In the genomic region with DNA sequence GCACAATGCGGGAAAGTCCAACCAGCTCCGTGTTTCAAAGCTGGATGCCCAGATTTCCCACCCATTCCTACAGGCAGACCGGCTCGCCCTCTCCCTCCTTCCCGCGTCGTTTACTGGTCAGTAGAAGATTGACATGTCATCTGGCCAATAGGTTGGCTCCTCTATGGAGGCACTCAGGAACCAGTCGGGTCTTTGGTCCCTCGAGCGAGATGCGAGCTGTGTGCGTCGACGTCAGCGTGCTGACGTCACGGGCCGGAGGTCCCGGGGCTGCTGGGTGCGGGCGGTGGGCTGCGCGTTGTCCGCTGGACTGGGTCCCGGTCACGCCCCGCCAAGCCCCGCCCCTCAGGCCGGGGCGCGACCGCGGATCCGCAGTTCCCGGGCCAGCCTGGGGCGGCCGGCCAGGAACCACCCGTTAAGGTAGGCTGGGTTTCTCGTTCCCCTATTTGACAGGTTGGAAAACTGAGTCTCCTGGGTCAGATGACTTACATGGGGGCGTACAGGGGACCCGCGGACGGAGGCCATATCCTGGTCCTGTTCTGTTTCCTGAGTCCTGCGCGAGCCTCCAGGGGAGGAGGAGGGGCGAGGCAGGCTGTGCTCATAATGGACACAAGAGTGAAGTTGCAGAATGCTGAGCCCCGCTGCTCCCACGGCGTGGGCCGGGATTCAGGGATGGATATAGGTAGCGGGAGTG, we compare ENCODE assay signal across 1 cellular context.
A peak's percentile ranks its signal among the peaks of the same experiment; 100 is the strongest.
TF ChIP-seq lines count a peak whose summit lies in the region.

Gene STARD3NL, plus strand, starts transcription at position 242 of the 691 bp plus-strand sequence. CDS start 29,260 bp downstream, outside the sequence.

TF ChIP-seq in HepG2, 621 proteins besides CTCF, POLR2A, EP300 and RAD21 (continued from another document and continues in another):
- TF ChIP-seq, protein P1, sequence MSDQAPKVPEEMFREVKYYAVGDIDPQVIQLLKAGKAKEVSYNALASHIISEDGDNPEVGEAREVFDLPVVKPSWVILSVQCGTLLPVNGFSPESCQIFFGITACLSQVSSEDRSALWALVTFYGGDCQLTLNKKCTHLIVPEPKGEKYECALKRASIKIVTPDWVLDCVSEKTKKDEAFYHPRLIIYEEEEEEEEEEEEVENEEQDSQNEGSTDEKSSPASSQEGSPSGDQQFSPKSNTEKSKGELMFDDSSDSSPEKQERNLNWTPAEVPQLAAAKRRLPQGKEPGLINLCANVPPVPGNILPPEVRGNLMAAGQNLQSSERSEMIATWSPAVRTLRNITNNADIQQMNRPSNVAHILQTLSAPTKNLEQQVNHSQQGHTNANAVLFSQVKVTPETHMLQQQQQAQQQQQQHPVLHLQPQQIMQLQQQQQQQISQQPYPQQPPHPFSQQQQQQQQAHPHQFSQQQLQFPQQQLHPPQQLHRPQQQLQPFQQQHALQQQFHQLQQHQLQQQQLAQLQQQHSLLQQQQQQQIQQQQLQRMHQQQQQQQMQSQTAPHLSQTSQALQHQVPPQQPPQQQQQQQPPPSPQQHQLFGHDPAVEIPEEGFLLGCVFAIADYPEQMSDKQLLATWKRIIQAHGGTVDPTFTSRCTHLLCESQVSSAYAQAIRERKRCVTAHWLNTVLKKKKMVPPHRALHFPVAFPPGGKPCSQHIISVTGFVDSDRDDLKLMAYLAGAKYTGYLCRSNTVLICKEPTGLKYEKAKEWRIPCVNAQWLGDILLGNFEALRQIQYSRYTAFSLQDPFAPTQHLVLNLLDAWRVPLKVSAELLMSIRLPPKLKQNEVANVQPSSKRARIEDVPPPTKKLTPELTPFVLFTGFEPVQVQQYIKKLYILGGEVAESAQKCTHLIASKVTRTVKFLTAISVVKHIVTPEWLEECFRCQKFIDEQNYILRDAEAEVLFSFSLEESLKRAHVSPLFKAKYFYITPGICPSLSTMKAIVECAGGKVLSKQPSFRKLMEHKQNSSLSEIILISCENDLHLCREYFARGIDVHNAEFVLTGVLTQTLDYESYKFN (CRISPR knock-in tag; conservative IDR thresholded peaks at IDR 0.05): peak; percentile 35
- TF ChIP-seq KDM3A (CRISPR knock-in tag; IDR thresholded peaks at IDR 0.05; ENCODE audit: low read depth) (no peak), ZFP90 (CRISPR knock-in tag; IDR thresholded peaks at IDR 0.05; ENCODE audit: borderline replicate concordance) (no peak; the same call in 1 of the 2 replicates), RFXANK (CRISPR knock-in tag; IDR thresholded peaks at IDR 0.05) (no peak), ZFX (CRISPR knock-in tag; IDR thresholded peaks at IDR 0.05; ENCODE audit: low read depth) (peak; percentile 80), CREBL2 (CRISPR knock-in tag; IDR thresholded peaks at IDR 0.05; ENCODE audit: borderline replicate concordance) (no peak), YEATS4 (CRISPR knock-in tag; IDR thresholded peaks at IDR 0.05; ENCODE audit: borderline replicate concordance) (peak; percentile 68), BCL6 (CRISPR knock-in tag; IDR thresholded peaks at IDR 0.05) (no peak), THRA (CRISPR knock-in tag; IDR thresholded peaks at IDR 0.05; ENCODE audit: borderline replicate concordance) (no peak), IRX3 (CRISPR knock-in tag; IDR thresholded peaks at IDR 0.05; ENCODE audit: borderline replicate concordance, low read depth) (no peak), THYN1 (CRISPR knock-in tag; IDR thresholded peaks at IDR 0.05; ENCODE audit: borderline replicate concordance, low read depth) (no peak), NCOA1 (CRISPR knock-in tag; IDR thresholded peaks at IDR 0.05) (no peak), ZFP1 (CRISPR knock-in tag; IDR thresholded peaks at IDR 0.05) (no peak), ZNF547 (CRISPR knock-in tag; IDR thresholded peaks at IDR 0.05) (0 out of 2 replicates have a peak, but pooled peaks have one; percentile 28), KLF11 (CRISPR knock-in tag; IDR thresholded peaks at IDR 0.05) (no peak; the same call in 1 of the 2 replicates), ZNF292 (CRISPR knock-in tag; IDR thresholded peaks at IDR 0.05; ENCODE audit: borderline replicate concordance, low read depth) (peak; percentile 22; the same call in 1 of the 2 replicates), ZNF143 (CRISPR knock-in tag; IDR thresholded peaks at IDR 0.05) (peak; percentile 85), CREM (IDR thresholded peaks at IDR 0.05) (peak; percentile 91), CREM (CRISPR knock-in tag; IDR thresholded peaks at IDR 0.05) (0 out of 2 replicates have a peak, but pooled peaks have one; percentile 44), ZMYM4 (CRISPR knock-in tag; IDR thresholded peaks at IDR 0.05) (peak; percentile 97), NCOA2 (CRISPR knock-in tag; IDR thresholded peaks at IDR 0.05) (0 out of 2 replicates have a peak, but pooled peaks have one; percentile 12), MXD1 (CRISPR knock-in tag; IDR thresholded peaks at IDR 0.05) (no peak)
- TF ChIP-seq, protein P2, sequence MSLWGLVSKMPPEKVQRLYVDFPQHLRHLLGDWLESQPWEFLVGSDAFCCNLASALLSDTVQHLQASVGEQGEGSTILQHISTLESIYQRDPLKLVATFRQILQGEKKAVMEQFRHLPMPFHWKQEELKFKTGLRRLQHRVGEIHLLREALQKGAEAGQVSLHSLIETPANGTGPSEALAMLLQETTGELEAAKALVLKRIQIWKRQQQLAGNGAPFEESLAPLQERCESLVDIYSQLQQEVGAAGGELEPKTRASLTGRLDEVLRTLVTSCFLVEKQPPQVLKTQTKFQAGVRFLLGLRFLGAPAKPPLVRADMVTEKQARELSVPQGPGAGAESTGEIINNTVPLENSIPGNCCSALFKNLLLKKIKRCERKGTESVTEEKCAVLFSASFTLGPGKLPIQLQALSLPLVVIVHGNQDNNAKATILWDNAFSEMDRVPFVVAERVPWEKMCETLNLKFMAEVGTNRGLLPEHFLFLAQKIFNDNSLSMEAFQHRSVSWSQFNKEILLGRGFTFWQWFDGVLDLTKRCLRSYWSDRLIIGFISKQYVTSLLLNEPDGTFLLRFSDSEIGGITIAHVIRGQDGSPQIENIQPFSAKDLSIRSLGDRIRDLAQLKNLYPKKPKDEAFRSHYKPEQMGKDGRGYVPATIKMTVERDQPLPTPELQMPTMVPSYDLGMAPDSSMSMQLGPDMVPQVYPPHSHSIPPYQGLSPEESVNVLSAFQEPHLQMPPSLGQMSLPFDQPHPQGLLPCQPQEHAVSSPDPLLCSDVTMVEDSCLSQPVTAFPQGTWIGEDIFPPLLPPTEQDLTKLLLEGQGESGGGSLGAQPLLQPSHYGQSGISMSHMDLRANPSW (CRISPR knock-in tag; IDR thresholded peaks at IDR 0.05; ENCODE audit: borderline replicate concordance): no peak; the same call in 1 of the 2 replicates
- TF ChIP-seq, protein P3, sequence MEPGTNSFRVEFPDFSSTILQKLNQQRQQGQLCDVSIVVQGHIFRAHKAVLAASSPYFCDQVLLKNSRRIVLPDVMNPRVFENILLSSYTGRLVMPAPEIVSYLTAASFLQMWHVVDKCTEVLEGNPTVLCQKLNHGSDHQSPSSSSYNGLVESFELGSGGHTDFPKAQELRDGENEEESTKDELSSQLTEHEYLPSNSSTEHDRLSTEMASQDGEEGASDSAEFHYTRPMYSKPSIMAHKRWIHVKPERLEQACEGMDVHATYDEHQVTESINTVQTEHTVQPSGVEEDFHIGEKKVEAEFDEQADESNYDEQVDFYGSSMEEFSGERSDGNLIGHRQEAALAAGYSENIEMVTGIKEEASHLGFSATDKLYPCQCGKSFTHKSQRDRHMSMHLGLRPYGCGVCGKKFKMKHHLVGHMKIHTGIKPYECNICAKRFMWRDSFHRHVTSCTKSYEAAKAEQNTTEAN (CRISPR knock-in tag; conservative IDR thresholded peaks at IDR 0.05): peak; percentile 66; the same call in 1 of the 2 replicates
- TF ChIP-seq, protein P4, sequence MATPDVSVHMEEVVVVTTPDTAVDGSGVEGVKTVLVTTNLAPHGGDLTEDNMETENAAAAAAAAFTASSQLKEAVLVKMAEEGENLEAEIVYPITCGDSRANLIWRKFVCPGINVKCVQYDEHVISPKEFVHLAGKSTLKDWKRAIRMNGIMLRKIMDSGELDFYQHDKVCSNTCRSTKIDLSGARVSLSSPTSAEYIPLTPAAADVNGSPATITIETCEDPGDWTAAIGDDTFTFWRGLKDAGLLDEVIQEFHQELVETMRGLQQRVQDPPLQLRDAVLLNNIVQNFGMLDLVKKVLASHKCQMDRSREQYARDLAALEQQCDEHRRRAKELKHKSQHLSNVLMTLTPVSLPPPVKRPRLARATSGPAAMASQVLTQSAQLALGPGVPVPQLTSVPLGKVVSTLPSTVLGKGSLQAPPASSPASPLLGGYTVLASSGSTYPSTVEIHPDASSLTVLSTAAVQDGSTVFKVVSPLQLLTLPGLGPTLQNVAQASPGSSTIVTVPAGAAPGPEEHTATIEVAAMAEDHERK (CRISPR knock-in tag; IDR thresholded peaks at IDR 0.05; ENCODE audit: low read depth): peak; percentile 92
- TF ChIP-seq, protein P5, sequence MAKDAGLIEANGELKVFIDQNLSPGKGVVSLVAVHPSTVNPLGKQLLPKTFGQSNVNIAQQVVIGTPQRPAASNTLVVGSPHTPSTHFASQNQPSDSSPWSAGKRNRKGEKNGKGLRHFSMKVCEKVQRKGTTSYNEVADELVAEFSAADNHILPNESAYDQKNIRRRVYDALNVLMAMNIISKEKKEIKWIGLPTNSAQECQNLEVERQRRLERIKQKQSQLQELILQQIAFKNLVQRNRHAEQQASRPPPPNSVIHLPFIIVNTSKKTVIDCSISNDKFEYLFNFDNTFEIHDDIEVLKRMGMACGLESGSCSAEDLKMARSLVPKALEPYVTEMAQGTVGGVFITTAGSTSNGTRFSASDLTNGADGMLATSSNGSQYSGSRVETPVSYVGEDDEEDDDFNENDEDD (CRISPR knock-in tag; IDR thresholded peaks at IDR 0.05; ENCODE audit: borderline replicate concordance): peak; percentile 85
- TF ChIP-seq, protein P6, sequence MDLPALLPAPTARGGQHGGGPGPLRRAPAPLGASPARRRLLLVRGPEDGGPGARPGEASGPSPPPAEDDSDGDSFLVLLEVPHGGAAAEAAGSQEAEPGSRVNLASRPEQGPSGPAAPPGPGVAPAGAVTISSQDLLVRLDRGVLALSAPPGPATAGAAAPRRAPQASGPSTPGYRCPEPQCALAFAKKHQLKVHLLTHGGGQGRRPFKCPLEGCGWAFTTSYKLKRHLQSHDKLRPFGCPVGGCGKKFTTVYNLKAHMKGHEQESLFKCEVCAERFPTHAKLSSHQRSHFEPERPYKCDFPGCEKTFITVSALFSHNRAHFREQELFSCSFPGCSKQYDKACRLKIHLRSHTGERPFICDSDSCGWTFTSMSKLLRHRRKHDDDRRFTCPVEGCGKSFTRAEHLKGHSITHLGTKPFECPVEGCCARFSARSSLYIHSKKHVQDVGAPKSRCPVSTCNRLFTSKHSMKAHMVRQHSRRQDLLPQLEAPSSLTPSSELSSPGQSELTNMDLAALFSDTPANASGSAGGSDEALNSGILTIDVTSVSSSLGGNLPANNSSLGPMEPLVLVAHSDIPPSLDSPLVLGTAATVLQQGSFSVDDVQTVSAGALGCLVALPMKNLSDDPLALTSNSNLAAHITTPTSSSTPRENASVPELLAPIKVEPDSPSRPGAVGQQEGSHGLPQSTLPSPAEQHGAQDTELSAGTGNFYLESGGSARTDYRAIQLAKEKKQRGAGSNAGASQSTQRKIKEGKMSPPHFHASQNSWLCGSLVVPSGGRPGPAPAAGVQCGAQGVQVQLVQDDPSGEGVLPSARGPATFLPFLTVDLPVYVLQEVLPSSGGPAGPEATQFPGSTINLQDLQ (CRISPR knock-in tag; IDR thresholded peaks at IDR 0.05): no peak
